ENCODE assay signal across 8 cellular contexts in genomic region chr17:28725166-28725659, GRCh38. TPM values are rescaled to one million over a fixed set of nuclear protein-coding genes. Genes with fewer than 3 reads are reported as not detected.
DNase-seq lines count a peak whose midpoint lies in the region; ATAC-seq and TF ChIP-seq lines count a peak whose summit lies in the region.

No MANE protein-coding gene starts in this region.

- H4K20me1 ChIP-seq in MM.1S (ENCODE audit: insufficient read depth, low read length), result 0 out of 2 replicates have a peak, but pooled peaks cover 13% of the 10 kb centered on the region

- peaks cover 79% of the 10 kb centered on the region for H3F3A ChIP-seq in MM.1S (ENCODE audit: insufficient read depth, low read length)

- H3K36me3 ChIP-seq in MM.1S (replicated peaks; ENCODE audit: insufficient read depth, low read length), result peaks cover 16% of the 10 kb centered on the region; the same call in 1 of the 2 replicates
- H3K36me3 ChIP-seq in spleen, result peaks cover 0 to 46% (median 37%) of the 10 kb centered on the region in 6 donors

- H3K4me3 Mint-ChIP-seq in activated CD4-positive, alpha-beta memory T cell treated with anti-CD3 and anti-CD28 coated beads for 36 hours, result peak overlapping the region; percentile 85
- peak overlapping the region; percentile 94 for H3K4me3 Mint-ChIP-seq in glutamatergic neuron (ENCODE audit: unreplicated experiment)

- ATAC-seq in HG03457 (IDR thresholded peaks at IDR 0.05; ENCODE audit: unreplicated experiment), result no peak

- peaks cover 4% of the 10 kb centered on the region; the same call in 1 of the 2 replicates for H3K4me1 ChIP-seq in MM.1S (ENCODE audit: low read length)
- peaks cover 40 to 93% (median 85%) of the 10 kb centered on the region in 6 donors for H3K4me1 ChIP-seq in spleen

- H3K27me3 ChIP-seq in MM.1S (replicated peaks; ENCODE audit: insufficient read depth, low read length), result no peaks in the 10 kb centered on the region
- H3K27me3 ChIP-seq in spleen (replicated peaks in 1 of 7), result no peaks in the 10 kb centered on the region

- no peaks in the 10 kb centered on the region for H3K9me3 ChIP-seq in MM.1S (replicated peaks; ENCODE audit: insufficient read depth, low read length)
- H3K9me3 ChIP-seq in spleen, result no peaks in the 10 kb centered on the region

- WGBS in spleen, 5 donors, result 29 to 49% (median 30%) methylated on average over 20 of the region's 20 CpGs

- TF ChIP-seq CTCF in MM.1S (IDR thresholded peaks at IDR 0.05; ENCODE audit: low read length), result no peak
- TF ChIP-seq CTCF in glutamatergic neuron (IDR thresholded peaks at IDR 0.05; ENCODE audit: partially characterized antibody, unreplicated experiment), result no peak
- no peak for TF ChIP-seq CTCF in spleen (IDR thresholded peaks at IDR 0.05 in 8 of 11, conservative IDR thresholded peaks at IDR 0.05 in 3 of 11)

- H3K9me2 ChIP-seq in MM.1S (replicated peaks; ENCODE audit: insufficient read depth, low read length), result no peaks in the 10 kb centered on the region

- POLR2A ChIA-PET in activated CD4-positive, alpha-beta memory T cell treated with anti-CD3 and anti-CD28 coated beads for 36 hours (lab: Charles Lee), result interaction anchor here (0.7 to 7.1 kb wide), 7 partner anchors 14 to 173 kb away, joined by 3 to 202 read pairs (median 4); partner anchors contain the start of genes BLTP2, FAM222B, PROCA1 and TRAF4

- H3K4me3 ChIP-seq in MM.1S (ENCODE audit: low read length) (peak overlapping the region; percentile 71), spleen (peak overlapping the region in 6 of 8 donors; percentile 66 to 92 (median 74))

- peaks cover 34% of the 10 kb centered on the region for H3K79me2 ChIP-seq in MM.1S (ENCODE audit: low read length)

- H3K4me1 Mint-ChIP-seq in activated CD4-positive, alpha-beta memory T cell treated with anti-CD3 and anti-CD28 coated beads for 36 hours (ENCODE audit: low read depth), result peaks cover 54% of the 10 kb centered on the region
- H3K4me1 Mint-ChIP-seq in glutamatergic neuron (ENCODE audit: low read depth, unreplicated experiment), result peaks cover 22% of the 10 kb centered on the region

- H3K4me2 ChIP-seq in MM.1S (ENCODE audit: low read depth, low read length), result peak overlapping the region; percentile 69

- no peaks in the 10 kb centered on the region for H3K27me3 Mint-ChIP-seq in activated CD4-positive, alpha-beta memory T cell treated with anti-CD3 and anti-CD28 coated beads for 36 hours
- H3K27me3 Mint-ChIP-seq in glutamatergic neuron (ENCODE audit: unreplicated experiment), result peaks cover 23% of the 10 kb centered on the region

- peak overlapping the region; percentile 91 for H3K27ac Mint-ChIP-seq in activated CD4-positive, alpha-beta memory T cell treated with anti-CD3 and anti-CD28 coated beads for 36 hours
- peak overlapping the region; percentile 91 for H3K27ac Mint-ChIP-seq in glutamatergic neuron (ENCODE audit: unreplicated experiment)

- H3K9ac ChIP-seq in MM.1S (ENCODE audit: low read length), result peak overlapping the region; percentile 68

- DNase-seq in NCI-H1417 (lab: John Stamatoyannopoulos, UW) (peak in 2 of 3 experiments; percentile 44 to 79), NCI-H1417 treated with DMSO at 0.1 percent for 48 hours (lab: John Stamatoyannopoulos, UW) (no peak), MM.1S (peak; percentile 54), glutamatergic neuron (no peak), spleen (no peak), posterior vena cava (ENCODE audit: low spot score) (no peak)
- peak; percentile 45 for DNase-seq in activated CD4-positive, alpha-beta memory T cell treated with anti-CD3 and anti-CD28 coated beads for 36 hours

- TF ChIP-seq POLR2A in spleen (IDR thresholded peaks at IDR 0.05), result no peak

- no peak overlapping the region for H2AFZ ChIP-seq in MM.1S (ENCODE audit: low read length)

- no peaks in the 10 kb centered on the region for H3K9me3 Mint-ChIP-seq in activated CD4-positive, alpha-beta memory T cell treated with anti-CD3 and anti-CD28 coated beads for 36 hours
- H3K9me3 Mint-ChIP-seq in glutamatergic neuron (ENCODE audit: unreplicated experiment), result peaks cover 24% of the 10 kb centered on the region

- peak overlapping the region; percentile 62; the same call in 1 of the 2 replicates for H3K27ac ChIP-seq in MM.1S (ENCODE audit: low read length)
- H3K27ac ChIP-seq in spleen, result peak overlapping the region in 7 of 8 donors; percentile 51 to 99 (median 98)

- intact Hi-C loops in activated CD4-positive, alpha-beta memory T cell treated with anti-CD3 and anti-CD28 coated beads for 36 hours (cut with micrococcal nuclease), result loop anchor here (5.0 kb wide), 3 partner anchors 78 to 412 kb away; partner anchors contain the start of gene BLTP2
- intact Hi-C loops in spleen (cut with DNase I; ENCODE audit: low total_unique reads) (no loop called here), posterior vena cava (cut with DNase I) (loop anchor here (5.0 kb wide), 2 partner anchors 182 to 222 kb away; no protein-coding TSS in a partner anchor)

- peaks cover 55% of the 10 kb centered on the region for H3K36me3 Mint-ChIP-seq in activated CD4-positive, alpha-beta memory T cell treated with anti-CD3 and anti-CD28 coated beads for 36 hours
- peaks cover 8% of the 10 kb centered on the region for H3K36me3 Mint-ChIP-seq in glutamatergic neuron (ENCODE audit: unreplicated experiment)

- CTCF ChIA-PET in activated CD4-positive, alpha-beta memory T cell treated with anti-CD3 and anti-CD28 coated beads for 36 hours (lab: Charles Lee), result interaction anchor here (1.2 to 9.7 kb wide), 5 partner anchors 21 to 226 kb away, joined by 3 to 632 read pairs (median 92); partner anchors contain the start of genes DHRS13, PHF12 and TRAF4

RNA-seq across cellular contexts. Expression of gene TLCD1, which starts 0.8 kb away (rescaled TPM):
- total RNA-seq in activated CD4-positive, alpha-beta memory T cell treated with anti-CD3 and anti-CD28 coated beads for 36 hours, result 1 to 10 TPM; 9.1 to 9.5 TPM
- 8.2 TPM for total RNA-seq in glutamatergic neuron (ENCODE audit: unreplicated experiment)
- 1 to 10 TPM in 5 of 7 donors, under 1 TPM in 1, not detected in 1; 0.97 to 2.6 (median 2.0) TPM for total RNA-seq in spleen
- 1 to 10 TPM; 2.3 to 3.5 (median 2.4) TPM for polyA plus RNA-seq in spleen
- total RNA-seq in posterior vena cava, result 1 to 10 TPM; 2.2 to 3.1 TPM

RNA-seq across cellular contexts. Expression of gene NEK8, which starts 3.4 kb away (rescaled TPM):
- total RNA-seq in activated CD4-positive, alpha-beta memory T cell treated with anti-CD3 and anti-CD28 coated beads for 36 hours, result 1 to 10 TPM; 3.4 to 4.0 TPM
- total RNA-seq in glutamatergic neuron (ENCODE audit: unreplicated experiment) (5.9 TPM), spleen (10 to 100 TPM in 6 of 7 donors, 1 to 10 TPM in 1; 8.9 to 17.6 (median 12.8) TPM), posterior vena cava (1 to 10 TPM; 2.3 TPM)
- polyA plus RNA-seq in spleen, result 10 to 100 TPM in 1 of 3 donors, 1 to 10 TPM in 2; 7.3 to 14.3 (median 7.7) TPM

RNA-seq across cellular contexts. Expression of gene RPL23A, which starts 5.4 kb away (rescaled TPM):
- 1,000 to 10,000 TPM; 2,357 to 2,419 TPM for total RNA-seq in activated CD4-positive, alpha-beta memory T cell treated with anti-CD3 and anti-CD28 coated beads for 36 hours
- total RNA-seq in glutamatergic neuron (ENCODE audit: unreplicated experiment) (627 TPM), spleen (1,000 to 10,000 TPM in 4 of 7 donors, 100 to 1,000 TPM in 3; 571 to 2,010 (median 1,472) TPM), posterior vena cava (100 to 1,000 TPM; 981 to 999 TPM)
- 1,000 to 10,000 TPM; 2,562 to 3,144 (median 3,044) TPM for polyA plus RNA-seq in spleen

RNA-seq across cellular contexts. Expression of gene RAB34, which starts 7.5 kb away (rescaled TPM):
- 1 to 10 TPM; 4.9 to 6.6 TPM for total RNA-seq in activated CD4-positive, alpha-beta memory T cell treated with anti-CD3 and anti-CD28 coated beads for 36 hours
- total RNA-seq in glutamatergic neuron (ENCODE audit: unreplicated experiment), result 54.3 TPM
- 100 to 1,000 TPM in 1 of 7 donors, 10 to 100 TPM in 6; 31.4 to 111 (median 49.4) TPM for total RNA-seq in spleen
- polyA plus RNA-seq in spleen, result 10 to 100 TPM; 45.6 to 59.5 (median 56.6) TPM
- 10 to 100 TPM; 75.0 to 90.2 TPM for total RNA-seq in posterior vena cava

RNA-seq across cellular contexts. Expression of gene PROCA1, which starts 13.5 kb away (rescaled TPM):
- total RNA-seq in activated CD4-positive, alpha-beta memory T cell treated with anti-CD3 and anti-CD28 coated beads for 36 hours, result 1 to 10 TPM; 4.5 TPM
- total RNA-seq in glutamatergic neuron (ENCODE audit: unreplicated experiment) (36.5 TPM), spleen (1 to 10 TPM; 4.3 to 8.5 (median 6.6) TPM), posterior vena cava (1 to 10 TPM; 1.2 to 2.1 TPM)
- polyA plus RNA-seq in spleen, result 10 to 100 TPM in 2 of 3 donors, 1 to 10 TPM in 1; 6.0 to 14.5 (median 12.8) TPM

Comparison
In these comparisons a context has a peak if more than half of its experiments do, and no peak if none do; other contexts are left out.
1. DNase-seq: peak in NCI-H1417 (2 of 3), MM.1S (single experiment) and activated CD4-positive, alpha-beta memory T cell treated with anti-CD3 and anti-CD28 coated beads for 36 hours (single experiment); none in NCI-H1417 treated with DMSO at 0.1 percent for 48 hours (single experiment), glutamatergic neuron (single experiment), spleen (single experiment) and posterior vena cava (single experiment).